22 cellular contexts compared by ENCODE assay signal in the genomic region with DNA sequence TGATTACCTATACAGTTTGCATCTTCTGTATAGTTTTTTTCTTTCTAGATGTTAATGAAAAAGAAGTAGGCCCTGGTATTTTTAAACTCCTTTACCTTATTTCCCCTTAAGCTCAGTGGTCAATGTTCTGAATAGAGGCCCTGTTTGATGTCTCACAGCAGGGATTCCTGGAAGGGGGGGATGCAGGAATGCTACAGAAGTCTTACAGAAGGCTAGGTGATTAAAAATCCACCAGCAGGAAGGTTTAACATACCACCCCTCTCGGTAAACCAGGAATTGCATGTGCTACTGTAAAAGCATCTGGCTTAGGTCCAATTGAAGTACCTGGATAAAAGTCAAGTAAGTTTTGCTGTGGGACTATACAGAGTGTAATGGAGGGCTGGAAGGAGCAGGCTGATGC.
DNase-seq lines count a peak whose midpoint lies in the region; TF ChIP-seq lines count a peak whose summit lies in the region.
"Had no signal": no experiment of that assay in that cellular context is flagged by ENCODE, and none has a peak within 500 bp of the region (broad histone marks: within the 10 kb centered on the region; RNA-seq: fewer than 3 reads in every experiment).

No MANE protein-coding gene starts in this region.

- no peak for TF ChIP-seq CTCF in astrocyte of the cerebellum (IDR thresholded peaks at IDR 0.05; ENCODE audit: low read depth, low read length, missing control alignments)

- intact Hi-C loops in head of caudate nucleus (cut with DNase I): no loop called here

- H3K4me3 ChIP-seq in astrocyte of the cerebellum (ENCODE audit: low read depth, low read length) (no peak overlapping the region), iPS-18c (ENCODE audit: insufficient read depth, low read depth, low read length) (peak overlapping the region; percentile 11; the same call in 1 of the 2 replicates)
- H3K4me3 ChIP-seq: BLaER1 treated with 17β-estradiol and CSF1 and Interleukin-3, amounts not matched to agents 10 nM and 100 nM; gastrocnemius medialis; K562; lower lobe of right lung; transverse colon had no signal

- no peaks in the 10 kb centered on the region for H3K9me3 ChIP-seq in iPS-18c (ENCODE audit: control insufficient read depth, insufficient read depth, low read length)
- H3K9me3 ChIP-seq: gastrocnemius medialis, lower lobe of right lung, transverse colon had no signal

- peak; percentile 38 for DNase-seq in astrocyte of the cerebellum (ENCODE audit: low read depth)
- DNase-seq in head of caudate nucleus: no peak
- DNase-seq in SIG-M5 treated with dmso at 0.1 percent for 504 hours (lab: John Stamatoyannopoulos, UW; ENCODE audit: unreplicated experiment): no peak
- no peak for DNase-seq in NCI-H1930 (lab: John Stamatoyannopoulos, UW)
- DNase-seq in substantia nigra (lab: John Stamatoyannopoulos, UW): no peak
- DNase-seq: activated CD4-positive, alpha-beta T cell treated with anti-CD3 and anti-CD28 coated beads for 48 hours; amygdala; gastrocnemius medialis; HFFc6; kidney; lower lobe of right lung; natural killer cell; NCI-H1092 treated with DMSO at 0.1 percent for 48 hours; NCI-H1694 treated with DMSO at 0.1 percent for 48 hours; NCI-H510A treated with DMSO at 0.1 percent for 48 hours; PC-3; transverse colon; WERI-Rb-1 had no signal

- TF ChIP-seq EP300 in Ishikawa (IDR thresholded peaks at IDR 0.05; ENCODE audit: borderline replicate concordance): no peak

- TF ChIP-seq RAD21 in Ishikawa (IDR thresholded peaks at IDR 0.05; ENCODE audit: low read depth): no peak

- H3K27ac ChIP-seq in substantia nigra (ENCODE audit: low read depth, low read length, poor library complexity, severe bottlenecking): no peak overlapping the region
- H3K27ac ChIP-seq: gastrocnemius medialis, lower lobe of right lung, transverse colon, WERI-Rb-1 had no signal

- in situ Hi-C loops in astrocyte of the cerebellum (cut with HindIII; ENCODE audit: low sequenced_read_pairs): no loop called here

TF ChIP-seq in Ishikawa, 13 proteins besides CTCF, POLR2A, EP300 and RAD21:
- TF ChIP-seq CREB1 (IDR thresholded peaks at IDR 0.05; ENCODE audit: low read depth) (no peak), NFIC (IDR thresholded peaks at IDR 0.05) (peak; percentile 39; the same call in 1 of the 2 replicates)
